In the genomic region with DNA sequence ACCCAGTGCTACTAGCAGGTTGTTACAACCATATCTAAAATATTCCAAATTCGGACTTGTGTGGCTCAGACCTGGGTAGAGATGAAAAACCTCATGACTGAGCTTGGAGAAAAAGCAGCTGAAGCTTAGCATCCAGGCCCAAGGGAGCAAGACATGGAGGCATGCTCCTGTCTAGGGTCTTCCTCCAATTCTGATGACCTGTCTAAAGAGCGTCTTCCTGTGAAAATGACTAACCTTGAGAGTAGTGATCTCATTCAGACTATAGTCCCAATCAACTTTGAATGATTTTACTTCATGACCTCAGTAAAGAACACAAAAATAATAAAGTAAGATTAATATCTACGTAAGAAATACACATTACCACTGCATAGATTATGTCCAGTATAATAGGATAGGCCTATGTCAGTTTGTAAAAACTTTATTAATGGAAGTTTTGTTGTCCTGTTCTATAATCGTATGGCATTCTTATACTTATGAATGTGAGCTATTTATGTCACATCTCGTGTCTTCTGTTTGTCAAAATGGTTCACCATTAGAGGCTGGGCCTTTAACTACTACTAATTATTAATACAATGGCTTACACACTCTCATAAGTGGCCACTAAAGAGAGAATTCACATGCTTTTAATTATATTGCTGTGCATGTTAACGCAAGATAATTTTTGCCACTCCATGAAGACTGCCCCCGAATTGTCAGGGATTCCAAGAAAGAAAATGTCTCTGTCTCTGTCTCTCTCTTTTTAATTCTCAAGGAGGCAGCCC, we compare ENCODE assay signal across 10 cellular contexts.
A peak's percentile ranks its signal among the peaks of the same experiment; 100 is the strongest.
DNase-seq lines count a peak whose midpoint lies in the region; ATAC-seq and TF ChIP-seq lines count a peak whose summit lies in the region.
"Had no signal": no experiment of that assay in that cellular context is flagged by ENCODE, and none has a peak within 500 bp of the region (broad histone marks: within the 10 kb centered on the region; RNA-seq: fewer than 3 reads in every experiment).

No MANE protein-coding gene starts in this region.

- H3K4me3 Mint-ChIP-seq in MCF 10A (ENCODE audit: unreplicated experiment) = no peak overlapping the region

- H2AFZ ChIP-seq in mammary epithelial cell (ENCODE audit: low read depth, low read length) = no peak overlapping the region

- dilution Hi-C loops in mammary epithelial cell (cut with HindIII; ENCODE audit: low sequenced_read_pairs) = no loop called here

- peak overlapping the region; percentile 86 for H3K27ac Mint-ChIP-seq in MCF 10A (ENCODE audit: low read depth, unreplicated experiment)

- H3K27me3 Mint-ChIP-seq in MCF 10A (ENCODE audit: insufficient read depth, unreplicated experiment) = no peaks in the 10 kb centered on the region

- no peaks in the 10 kb centered on the region for H3K36me3 ChIP-seq in mammary epithelial cell (ENCODE audit: insufficient read depth, low read length)
- no peaks in the 10 kb centered on the region for H3K36me3 ChIP-seq in adrenal gland (replicated peaks in 1 of 2)
- H3K36me3 ChIP-seq in muscle layer of colon (ENCODE audit: insufficient read depth, low read length) = no peaks in the 10 kb centered on the region
- no peaks in the 10 kb centered on the region for H3K36me3 ChIP-seq in thoracic aorta
- H3K36me3 ChIP-seq: neutrophil had no signal

- H3K4me1 ChIP-seq in mammary epithelial cell (ENCODE audit: insufficient read depth, low read length) (no peaks in the 10 kb centered on the region), adrenal gland (replicated peaks in 1 of 2) (peaks cover 21 to 38% of the 10 kb centered on the region in 2 donors), muscle layer of colon (ENCODE audit: insufficient read depth, low read length) (peaks cover 35% of the 10 kb centered on the region), thoracic aorta (ENCODE audit: control insufficient read depth in 1 of 2, low read depth in 2 of 2) (peaks cover 8 to 10% of the 10 kb centered on the region in 2 donors)

- in situ Hi-C loops in mammary epithelial cell (cut with MboI; ENCODE audit: low sequenced_read_pairs in 2 of 2) = no loop called here

- H3K4me2 ChIP-seq in mammary epithelial cell (ENCODE audit: insufficient read depth, low read depth, low read length) = no peak overlapping the region

- no peaks in the 10 kb centered on the region for H3K27me3 ChIP-seq in mammary epithelial cell (ENCODE audit: insufficient read depth, low read length)
- no peaks in the 10 kb centered on the region for H3K27me3 ChIP-seq in adrenal gland
- H3K27me3 ChIP-seq in muscle layer of colon (ENCODE audit: control insufficient read depth in 1 of 2, insufficient read depth in 2 of 2, low read length in 2 of 2) = no peaks in the 10 kb centered on the region
- no peaks in the 10 kb centered on the region for H3K27me3 ChIP-seq in thoracic aorta (replicated peaks; ENCODE audit: insufficient read depth)
- H3K27me3 ChIP-seq: neutrophil had no signal

- H3K36me3 Mint-ChIP-seq in MCF 10A (ENCODE audit: insufficient read depth, unreplicated experiment) = no peaks in the 10 kb centered on the region

- no peak overlapping the region for H3K27ac ChIP-seq in mammary epithelial cell (ENCODE audit: insufficient read depth, low read depth, low read length)
- peak overlapping the region; percentile 75 to 89 (median 83) for H3K27ac ChIP-seq in adrenal gland
- peak overlapping the region; percentile 65 for H3K27ac ChIP-seq in muscle layer of colon (ENCODE audit: low read depth, low read length)
- peak overlapping the region; percentile 48 to 67 for H3K27ac ChIP-seq in thoracic aorta
- H3K27ac ChIP-seq: neutrophil had no signal

- POLR2A ChIA-PET in MCF 10A (lab: Yijun Ruan, JAX) = interaction anchor here (0.6 to 1.3 kb wide), 3 partner anchors 11 to 1130 kb away, joined by 3 to 5 read pairs (median 3); no protein-coding TSS in a partner anchor

- WGBS in mammary epithelial cell (ENCODE audit: low coverage, missing lambda C conversion rate) = 50% methylated on average over 7 of the region's 7 CpGs
- WGBS in adrenal gland, 4 donors = 67 to 77% (median 68%) methylated on average over 7 of the region's 7 CpGs

- peaks cover 7% of the 10 kb centered on the region for H3K9me3 Mint-ChIP-seq in MCF 10A (ENCODE audit: unreplicated experiment)

- H3K9ac ChIP-seq in mammary epithelial cell (ENCODE audit: insufficient read depth, low read length) = no peak overlapping the region
- no peak overlapping the region for H3K9ac ChIP-seq in muscle layer of colon (ENCODE audit: low read length)

- no peaks in the 10 kb centered on the region for H3K79me2 ChIP-seq in mammary epithelial cell (ENCODE audit: insufficient read depth, low read length)

- H3K9me3 ChIP-seq in mammary epithelial cell (replicated peaks; ENCODE audit: insufficient read depth, low read length) (peaks cover 41% of the 10 kb centered on the region), adrenal gland (replicated peaks in 1 of 3) (no peaks in the 10 kb centered on the region), muscle layer of colon (ENCODE audit: low read length) (no peaks in the 10 kb centered on the region), thoracic aorta (no peaks in the 10 kb centered on the region)
- H3K9me3 ChIP-seq: neutrophil had no signal

- CTCF ChIA-PET in MCF 10A (lab: Yijun Ruan, JAX) = interaction anchor here (0.5 kb wide), 1 partner anchor 676 kb away, joined by 4 read pairs; no protein-coding TSS in a partner anchor
- CTCF ChIA-PET in mammary epithelial cell (lab: Charles Lee; ENCODE audit: low non-redundant PET) = no interaction called here

- BruUV-seq in MCF 10A (replicated peaks; lab: Mats Ljungman, UMichigan) (no TSS peak), mammary epithelial cell (replicated peaks; lab: Mats Ljungman, UMichigan) (no TSS peak)

- intact Hi-C loops in MCF 10A (cut with micrococcal nuclease) = no loop called here
- intact Hi-C loops in mammary epithelial cell (cut with micrococcal nuclease) = no loop called here
- intact Hi-C loops in adrenal gland (cut with DNase I) = no loop called here

- H4K20me1 ChIP-seq in mammary epithelial cell (ENCODE audit: insufficient read depth, low read length) = no peaks in the 10 kb centered on the region

- H3K4me1 Mint-ChIP-seq in MCF 10A (ENCODE audit: insufficient read depth, unreplicated experiment) = peaks cover 11% of the 10 kb centered on the region

- H3K4me3 ChIP-seq in mammary epithelial cell (replicated peaks in 1 of 3; ENCODE audit: insufficient read depth in 1 of 3, low read depth in 2 of 3, low read length in 3 of 3) (no peak overlapping the region), adrenal gland (no peak overlapping the region), muscle layer of colon (ENCODE audit: low read depth in 1 of 2, low read length in 2 of 2) (no peak overlapping the region), thoracic aorta (no peak overlapping the region)

- no peak for TF ChIP-seq POLR2A in adrenal gland (IDR thresholded peaks at IDR 0.05)

- ATAC-seq in thoracic aorta (ENCODE audit: insufficient number of reproducible peaks, low FRiP score, low read depth) = no peak

- no peak for DNase-seq in MCF 10A (ENCODE audit: unreplicated experiment)
- no peak for DNase-seq in mammary epithelial cell
- no peak for DNase-seq in adrenal gland
- DNase-seq in thoracic aorta (ENCODE audit: low spot score) = no peak
- no peak for DNase-seq in glomerular visceral epithelial cell (ENCODE audit: extremely low spot score)
- no peak for DNase-seq in iPS-NIHi11 (ENCODE audit: low spot score)
- no peak for DNase-seq in COLO668 (lab: John Stamatoyannopoulos, UW; ENCODE audit: unreplicated experiment)
- DNase-seq: effector CD4-positive, alpha-beta T cell had no signal

- TF ChIP-seq CTCF in MCF 10A (IDR thresholded peaks at IDR 0.05; ENCODE audit: unreplicated experiment) (no peak), mammary epithelial cell (conservative IDR thresholded peaks at IDR 0.05 in 1 of 2, IDR thresholded peaks at IDR 0.05 in 1 of 2; ENCODE audit: extremely low read depth in 1 of 2, insufficient read depth in 1 of 2, low read depth in 1 of 2, low read length in 2 of 2) (no peak), adrenal gland (IDR thresholded peaks at IDR 0.05) (no peak), thoracic aorta (IDR thresholded peaks at IDR 0.05) (no peak)
